ENCODE assay signal across 1 cellular context in the genomic region with DNA sequence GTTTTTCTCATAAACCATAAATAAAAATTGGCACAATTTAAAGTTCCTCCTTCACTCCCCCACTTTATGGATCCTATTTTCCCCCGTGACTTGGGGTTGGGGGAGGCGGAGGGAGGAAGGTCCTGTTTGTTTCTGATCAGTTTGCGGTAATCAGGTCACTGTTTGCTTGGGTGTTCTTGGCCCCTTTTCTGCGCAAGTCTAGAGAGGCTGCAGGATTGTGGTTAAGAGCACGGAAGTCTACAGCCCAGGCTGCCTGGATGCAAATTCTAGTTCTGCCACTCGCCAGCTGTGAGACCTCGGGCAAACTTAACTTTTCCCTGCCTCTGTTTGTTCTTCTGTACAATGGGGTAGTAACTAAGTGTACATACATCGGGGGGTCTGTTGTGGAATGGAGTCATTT.
TF ChIP-seq lines count a peak whose summit lies in the region.

No MANE protein-coding gene starts in this region.

TF ChIP-seq in GM23338, 12 proteins besides CTCF, POLR2A, EP300 and RAD21 (continued from another document):
- TF ChIP-seq, protein P1, sequence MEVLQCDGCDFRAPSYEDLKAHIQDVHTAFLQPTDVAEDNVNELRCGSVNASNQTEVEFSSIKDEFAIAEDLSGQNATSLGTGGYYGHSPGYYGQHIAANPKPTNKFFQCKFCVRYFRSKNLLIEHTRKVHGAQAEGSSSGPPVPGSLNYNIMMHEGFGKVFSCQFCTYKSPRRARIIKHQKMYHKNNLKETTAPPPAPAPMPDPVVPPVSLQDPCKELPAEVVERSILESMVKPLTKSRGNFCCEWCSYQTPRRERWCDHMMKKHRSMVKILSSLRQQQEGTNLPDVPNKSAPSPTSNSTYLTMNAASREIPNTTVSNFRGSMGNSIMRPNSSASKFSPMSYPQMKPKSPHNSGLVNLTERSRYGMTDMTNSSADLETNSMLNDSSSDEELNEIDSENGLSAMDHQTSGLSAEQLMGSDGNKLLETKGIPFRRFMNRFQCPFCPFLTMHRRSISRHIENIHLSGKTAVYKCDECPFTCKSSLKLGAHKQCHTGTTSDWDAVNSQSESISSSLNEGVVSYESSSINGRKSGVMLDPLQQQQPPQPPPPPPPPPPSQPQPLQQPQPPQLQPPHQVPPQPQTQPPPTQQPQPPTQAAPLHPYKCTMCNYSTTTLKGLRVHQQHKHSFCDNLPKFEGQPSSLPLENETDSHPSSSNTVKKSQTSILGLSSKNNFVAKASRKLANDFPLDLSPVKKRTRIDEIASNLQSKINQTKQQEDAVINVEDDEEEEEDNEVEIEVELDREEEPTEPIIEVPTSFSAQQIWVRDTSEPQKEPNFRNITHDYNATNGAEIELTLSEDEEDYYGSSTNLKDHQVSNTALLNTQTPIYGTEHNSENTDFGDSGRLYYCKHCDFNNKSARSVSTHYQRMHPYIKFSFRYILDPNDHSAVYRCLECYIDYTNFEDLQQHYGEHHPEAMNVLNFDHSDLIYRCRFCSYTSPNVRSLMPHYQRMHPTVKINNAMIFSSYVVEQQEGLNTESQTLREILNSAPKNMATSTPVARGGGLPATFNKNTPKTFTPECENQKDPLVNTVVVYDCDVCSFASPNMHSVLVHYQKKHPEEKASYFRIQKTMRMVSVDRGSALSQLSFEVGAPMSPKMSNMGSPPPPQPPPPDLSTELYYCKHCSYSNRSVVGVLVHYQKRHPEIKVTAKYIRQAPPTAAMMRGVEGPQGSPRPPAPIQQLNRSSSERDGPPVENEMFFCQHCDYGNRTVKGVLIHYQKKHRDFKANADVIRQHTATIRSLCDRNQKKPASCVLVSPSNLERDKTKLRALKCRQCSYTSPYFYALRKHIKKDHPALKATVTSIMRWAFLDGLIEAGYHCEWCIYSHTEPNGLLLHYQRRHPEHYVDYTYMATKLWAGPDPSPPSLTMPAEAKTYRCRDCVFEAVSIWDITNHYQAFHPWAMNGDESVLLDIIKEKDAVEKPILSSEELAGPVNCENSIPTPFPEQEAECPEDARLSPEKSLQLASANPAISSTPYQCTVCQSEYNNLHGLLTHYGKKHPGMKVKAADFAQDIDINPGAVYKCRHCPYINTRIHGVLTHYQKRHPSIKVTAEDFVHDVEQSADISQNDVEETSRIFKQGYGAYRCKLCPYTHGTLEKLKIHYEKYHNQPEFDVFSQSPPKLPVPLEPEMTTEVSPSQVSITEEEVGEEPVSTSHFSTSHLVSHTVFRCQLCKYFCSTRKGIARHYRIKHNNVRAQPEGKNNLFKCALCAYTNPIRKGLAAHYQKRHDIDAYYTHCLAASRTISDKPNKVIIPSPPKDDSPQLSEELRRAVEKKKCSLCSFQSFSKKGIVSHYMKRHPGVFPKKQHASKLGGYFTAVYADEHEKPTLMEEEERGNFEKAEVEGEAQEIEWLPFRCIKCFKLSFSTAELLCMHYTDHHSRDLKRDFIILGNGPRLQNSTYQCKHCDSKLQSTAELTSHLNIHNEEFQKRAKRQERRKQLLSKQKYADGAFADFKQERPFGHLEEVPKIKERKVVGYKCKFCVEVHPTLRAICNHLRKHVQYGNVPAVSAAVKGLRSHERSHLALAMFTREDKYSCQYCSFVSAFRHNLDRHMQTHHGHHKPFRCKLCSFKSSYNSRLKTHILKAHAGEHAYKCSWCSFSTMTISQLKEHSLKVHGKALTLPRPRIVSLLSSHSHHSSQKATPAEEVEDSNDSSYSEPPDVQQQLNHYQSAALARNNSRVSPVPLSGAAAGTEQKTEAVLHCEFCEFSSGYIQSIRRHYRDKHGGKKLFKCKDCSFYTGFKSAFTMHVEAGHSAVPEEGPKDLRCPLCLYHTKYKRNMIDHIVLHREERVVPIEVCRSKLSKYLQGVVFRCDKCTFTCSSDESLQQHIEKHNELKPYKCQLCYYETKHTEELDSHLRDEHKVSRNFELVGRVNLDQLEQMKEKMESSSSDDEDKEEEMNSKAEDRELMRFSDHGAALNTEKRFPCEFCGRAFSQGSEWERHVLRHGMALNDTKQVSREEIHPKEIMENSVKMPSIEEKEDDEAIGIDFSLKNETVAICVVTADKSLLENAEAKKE (CRISPR knock-in tag; IDR thresholded peaks at IDR 0.05): no peak
- no peak for TF ChIP-seq STAT1 (IDR thresholded peaks at IDR 0.05; ENCODE audit: unreplicated experiment)
- TF ChIP-seq, protein P2, sequence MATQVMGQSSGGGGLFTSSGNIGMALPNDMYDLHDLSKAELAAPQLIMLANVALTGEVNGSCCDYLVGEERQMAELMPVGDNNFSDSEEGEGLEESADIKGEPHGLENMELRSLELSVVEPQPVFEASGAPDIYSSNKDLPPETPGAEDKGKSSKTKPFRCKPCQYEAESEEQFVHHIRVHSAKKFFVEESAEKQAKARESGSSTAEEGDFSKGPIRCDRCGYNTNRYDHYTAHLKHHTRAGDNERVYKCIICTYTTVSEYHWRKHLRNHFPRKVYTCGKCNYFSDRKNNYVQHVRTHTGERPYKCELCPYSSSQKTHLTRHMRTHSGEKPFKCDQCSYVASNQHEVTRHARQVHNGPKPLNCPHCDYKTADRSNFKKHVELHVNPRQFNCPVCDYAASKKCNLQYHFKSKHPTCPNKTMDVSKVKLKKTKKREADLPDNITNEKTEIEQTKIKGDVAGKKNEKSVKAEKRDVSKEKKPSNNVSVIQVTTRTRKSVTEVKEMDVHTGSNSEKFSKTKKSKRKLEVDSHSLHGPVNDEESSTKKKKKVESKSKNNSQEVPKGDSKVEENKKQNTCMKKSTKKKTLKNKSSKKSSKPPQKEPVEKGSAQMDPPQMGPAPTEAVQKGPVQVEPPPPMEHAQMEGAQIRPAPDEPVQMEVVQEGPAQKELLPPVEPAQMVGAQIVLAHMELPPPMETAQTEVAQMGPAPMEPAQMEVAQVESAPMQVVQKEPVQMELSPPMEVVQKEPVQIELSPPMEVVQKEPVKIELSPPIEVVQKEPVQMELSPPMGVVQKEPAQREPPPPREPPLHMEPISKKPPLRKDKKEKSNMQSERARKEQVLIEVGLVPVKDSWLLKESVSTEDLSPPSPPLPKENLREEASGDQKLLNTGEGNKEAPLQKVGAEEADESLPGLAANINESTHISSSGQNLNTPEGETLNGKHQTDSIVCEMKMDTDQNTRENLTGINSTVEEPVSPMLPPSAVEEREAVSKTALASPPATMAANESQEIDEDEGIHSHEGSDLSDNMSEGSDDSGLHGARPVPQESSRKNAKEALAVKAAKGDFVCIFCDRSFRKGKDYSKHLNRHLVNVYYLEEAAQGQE (IDR thresholded peaks at IDR 0.05; ENCODE audit: unreplicated experiment): no peak
- no peak for TF ChIP-seq EZH2 (IDR thresholded peaks at IDR 0.05; ENCODE audit: low read depth, unreplicated experiment)
- TF ChIP-seq, protein P3, sequence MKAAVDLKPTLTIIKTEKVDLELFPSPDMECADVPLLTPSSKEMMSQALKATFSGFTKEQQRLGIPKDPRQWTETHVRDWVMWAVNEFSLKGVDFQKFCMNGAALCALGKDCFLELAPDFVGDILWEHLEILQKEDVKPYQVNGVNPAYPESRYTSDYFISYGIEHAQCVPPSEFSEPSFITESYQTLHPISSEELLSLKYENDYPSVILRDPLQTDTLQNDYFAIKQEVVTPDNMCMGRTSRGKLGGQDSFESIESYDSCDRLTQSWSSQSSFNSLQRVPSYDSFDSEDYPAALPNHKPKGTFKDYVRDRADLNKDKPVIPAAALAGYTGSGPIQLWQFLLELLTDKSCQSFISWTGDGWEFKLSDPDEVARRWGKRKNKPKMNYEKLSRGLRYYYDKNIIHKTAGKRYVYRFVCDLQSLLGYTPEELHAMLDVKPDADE (IDR thresholded peaks at IDR 0.05): no peak
- no peak for TF ChIP-seq EZH2phosphoT487 (IDR thresholded peaks at IDR 0.05; ENCODE audit: unreplicated experiment)
- no peak for TF ChIP-seq JUNB (IDR thresholded peaks at IDR 0.05; ENCODE audit: unreplicated experiment)
- TF ChIP-seq POLR2AphosphoS5 (IDR thresholded peaks at IDR 0.05; ENCODE audit: low read depth): no peak
- TF ChIP-seq NANOG (IDR thresholded peaks at IDR 0.05; ENCODE audit: borderline replicate concordance): no peak
- TF ChIP-seq ZNF114 (CRISPR knock-in tag; IDR thresholded peaks at IDR 0.05): no peak
